ENCODE assay signal across 2 cellular contexts in the genomic region with DNA sequence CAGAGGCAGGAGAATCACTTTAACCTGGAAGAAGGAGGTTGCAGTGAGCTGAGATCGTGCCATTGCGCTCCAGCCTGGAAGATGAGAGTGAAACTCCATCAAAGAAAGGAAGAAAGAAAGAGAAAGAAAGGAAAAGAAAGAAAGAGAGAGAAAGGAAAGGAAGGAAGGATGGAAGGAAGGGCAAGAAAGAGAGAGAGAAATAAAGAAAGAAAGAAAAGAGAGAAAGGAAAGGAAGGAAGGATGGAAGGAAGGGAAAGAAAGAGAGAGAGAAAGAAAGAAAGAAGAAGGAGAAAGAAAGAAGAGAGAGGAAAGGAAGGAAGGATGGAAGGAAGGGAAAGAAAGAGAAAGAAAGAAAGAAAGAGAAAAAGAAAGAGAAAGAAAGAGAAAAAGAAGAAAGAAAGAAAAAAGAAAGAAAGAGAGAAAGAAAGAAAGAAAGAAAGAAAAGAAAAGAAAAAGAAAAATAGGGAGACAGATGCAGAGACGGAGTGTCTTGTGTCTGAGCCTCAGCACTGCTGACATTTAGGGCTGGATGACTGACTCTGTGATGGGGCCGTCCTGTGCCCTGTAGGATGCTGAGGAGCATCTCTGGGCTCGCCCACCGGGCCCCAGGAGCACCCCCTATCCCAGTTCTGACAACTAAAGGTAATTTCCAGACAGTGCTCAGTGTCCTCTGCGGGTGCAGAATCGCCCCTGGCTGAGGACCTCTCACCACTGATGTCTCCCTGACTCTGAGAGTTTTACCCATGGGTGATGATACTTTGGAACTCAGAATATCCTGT.
A peak's percentile ranks its signal among the peaks of the same experiment; 100 is the strongest.
TF ChIP-seq lines count a peak whose summit lies in the region.

No MANE protein-coding gene starts in this region.

TF ChIP-seq in A549, 52 proteins besides CTCF, POLR2A, EP300 and RAD21 (continued from another document):
- TF ChIP-seq ZFP36 (IDR thresholded peaks at IDR 0.05; ENCODE audit: borderline replicate concordance, partially characterized antibody) (no peak), NFE2L2 (conservative IDR thresholded peaks at IDR 0.05; ENCODE audit: low read length) (no peak), CBX8 (IDR thresholded peaks at IDR 0.05) (no peak), HOXB5 (CRISPR knock-in tag; IDR thresholded peaks at IDR 0.05) (no peak), MAFK (IDR thresholded peaks at IDR 0.05; ENCODE audit: partially characterized antibody) (no peak), JUNB (IDR thresholded peaks at IDR 0.05) (no peak)

TF ChIP-seq in WTC11, 78 proteins besides CTCF, POLR2A, EP300 and RAD21 (continued from another document):
- TF ChIP-seq, protein P1, sequence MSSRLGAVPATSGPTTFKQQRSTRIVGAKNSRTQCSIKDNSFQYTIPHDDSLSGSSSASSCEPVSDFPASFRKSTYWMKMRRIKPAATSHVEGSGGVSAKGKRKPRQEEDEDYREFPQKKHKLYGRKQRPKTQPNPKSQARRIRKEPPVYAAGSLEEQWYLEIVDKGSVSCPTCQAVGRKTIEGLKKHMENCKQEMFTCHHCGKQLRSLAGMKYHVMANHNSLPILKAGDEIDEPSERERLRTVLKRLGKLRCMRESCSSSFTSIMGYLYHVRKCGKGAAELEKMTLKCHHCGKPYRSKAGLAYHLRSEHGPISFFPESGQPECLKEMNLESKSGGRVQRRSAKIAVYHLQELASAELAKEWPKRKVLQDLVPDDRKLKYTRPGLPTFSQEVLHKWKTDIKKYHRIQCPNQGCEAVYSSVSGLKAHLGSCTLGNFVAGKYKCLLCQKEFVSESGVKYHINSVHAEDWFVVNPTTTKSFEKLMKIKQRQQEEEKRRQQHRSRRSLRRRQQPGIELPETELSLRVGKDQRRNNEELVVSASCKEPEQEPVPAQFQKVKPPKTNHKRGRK (CRISPR knock-in tag; IDR thresholded peaks at IDR 0.05; ENCODE audit: borderline replicate concordance) = peak; percentile 73; the same call in 1 of the 2 replicates
- no peak for TF ChIP-seq GRHL2 (CRISPR knock-in tag; IDR thresholded peaks at IDR 0.05; ENCODE audit: insufficient replicate concordance, severe bottlenecking)
